ENCODE assay signal across 22 cellular contexts in the genomic region with DNA sequence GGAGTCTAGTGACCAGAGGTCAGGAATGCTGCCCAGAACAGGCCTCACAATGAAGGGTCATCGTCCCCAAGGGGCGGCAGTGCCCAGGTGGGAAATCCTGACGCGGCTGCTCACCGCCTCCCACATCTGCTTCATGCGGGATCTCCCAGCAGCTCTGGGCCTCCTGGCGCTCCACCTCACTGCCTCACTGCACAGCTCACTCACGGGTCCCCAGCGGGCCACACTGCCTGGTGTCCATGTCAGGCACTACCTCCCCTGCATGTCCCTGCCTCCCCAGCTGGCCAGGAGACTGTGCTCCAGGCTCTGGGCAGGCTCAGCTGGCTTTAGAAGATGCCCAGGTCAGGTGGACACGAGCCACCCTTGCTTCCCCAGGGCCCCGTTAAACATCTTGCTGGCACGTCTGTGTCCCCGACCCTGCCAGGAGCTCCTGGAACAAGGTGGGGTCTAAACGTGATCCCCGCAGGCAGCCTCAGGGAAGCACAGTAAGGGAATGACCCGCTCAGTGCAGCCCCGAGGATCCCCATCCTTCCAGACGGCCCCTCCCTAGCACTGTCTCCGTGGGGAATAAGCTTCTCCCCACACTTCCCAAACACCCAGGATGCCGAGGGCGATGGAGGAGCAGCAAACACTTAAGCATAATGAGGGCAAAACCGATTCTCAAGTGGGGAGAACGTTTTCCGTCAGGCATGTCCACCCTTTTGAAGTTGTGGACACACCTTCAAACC.
"Had no signal": no experiment of that assay in that cellular context is flagged by ENCODE, and none has a peak within 500 bp of the region (broad histone marks: within the 10 kb centered on the region; RNA-seq: fewer than 3 reads in every experiment).

No MANE protein-coding gene starts in this region.

- H3K4me1 ChIP-seq: adrenal gland, ascending aorta, pancreas, psoas muscle, uterus had no signal

- H3K36me3 ChIP-seq: adrenal gland, ascending aorta, heart right ventricle, pancreas, uterus had no signal

- ATAC-seq: activated CD8-positive, alpha-beta T cell treated with anti-CD3 and anti-CD28 coated beads, Interleukin-2, amount 10 ng/mL, durations not matched to agents 7 days and 5 days; activated naive CD4-positive, alpha-beta T cell treated with anti-CD3 and anti-CD28 coated beads, Interleukin-2, amount 50 U/mL, for 72 hours; heart right ventricle; naive thymus-derived CD8-positive, alpha-beta T cell; pancreas; psoas muscle; right cardiac atrium; stimulated activated naive CD8-positive, alpha-beta T cell treated with anti-CD3 and anti-CD28 coated beads, Interleukin-15, Interleukin-2, amounts not matched to agents 100 U/mL and 50 U/mL, for 24 hours had no signal

- H3K27ac ChIP-seq: adrenal gland, ascending aorta, heart right ventricle, pancreas, psoas muscle, uterus, VCaP had no signal

- H3K4me3 ChIP-seq: adrenal gland, ascending aorta, heart right ventricle, pancreas, psoas muscle, uterus had no signal

- H3K9me3 ChIP-seq: adrenal gland, ascending aorta, pancreas, psoas muscle, uterus had no signal

- H3K27me3 ChIP-seq: adrenal gland, ascending aorta, pancreas, uterus had no signal

- DNase-seq: activated CD4-positive, alpha-beta T cell treated with anti-CD3 and anti-CD28 coated beads, Interleukin-2, amount 10 ng/mL, durations not matched to agents 7 days and 5 days; activated CD4-positive, CD25-positive, alpha-beta regulatory T cell treated with anti-CD3 and anti-CD28 coated beads, Interleukin-2, amount 50 U/mL, for 72 hours; activated CD8-positive, alpha-beta T cell treated with anti-CD3 and anti-CD28 coated beads, Interleukin-2, amount 10 ng/mL, durations not matched to agents 7 days and 5 days; adrenal gland; central memory CD4-positive, alpha-beta T cell; dermis blood vessel endothelial cell; effector CD8-positive, alpha-beta T cell; erythroblast; foreskin fibroblast; heart right ventricle; islet precursor cell; naive thymus-derived CD8-positive, alpha-beta T cell; pancreas; psoas muscle; right cardiac atrium; stimulated activated CD4-positive, alpha-beta T cell treated with anti-CD3 and anti-CD28 coated beads, Interleukin-12 subunit alpha, Interleukin-12 subunit beta, amount 100 ng/mL, for 4 hours; stimulated activated CD4-positive, alpha-beta T cell treated with anti-CD3 and anti-CD28 coated beads, Interleukin-4, amount 100 ng/mL, for 4 hours; stimulated activated naive CD8-positive, alpha-beta T cell treated with anti-CD3 and anti-CD28 coated beads, Interleukin-15, Interleukin-2, amounts not matched to agents 100 U/mL and 50 U/mL, for 24 hours; uterus had no signal
